In the genomic region with DNA sequence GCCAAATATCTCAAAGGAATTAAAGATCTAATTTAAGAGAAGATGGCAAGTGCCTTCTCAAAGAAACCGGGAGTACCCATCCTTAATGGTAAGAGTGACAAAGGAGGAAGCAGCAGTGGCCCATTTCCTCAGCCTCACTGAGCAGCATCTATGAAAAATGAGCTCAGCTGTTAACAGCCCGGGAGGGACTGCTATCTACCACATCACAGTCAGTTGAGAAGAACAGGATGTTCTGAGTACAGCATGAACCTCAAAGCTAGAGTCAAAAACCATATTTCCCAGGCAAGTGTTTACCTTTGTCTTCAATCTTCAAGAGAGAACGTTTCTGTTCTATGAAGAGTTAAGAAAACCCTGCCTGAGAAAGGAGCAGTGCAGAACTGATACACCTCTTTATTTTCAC, we compare ENCODE assay signal across 8 cellular contexts.
DNase-seq lines count a peak whose midpoint lies in the region; ATAC-seq and TF ChIP-seq lines count a peak whose summit lies in the region.

No MANE protein-coding gene starts in this region.

- H3K9me3 Mint-ChIP-seq in activated T-cell treated with anti-CD3 and anti-CD28 coated beads, Interleukin-2, amount 50 U/mL, for 72 hours = no peaks in the 10 kb centered on the region
- H3K9me3 Mint-ChIP-seq in stimulated activated memory B cell treated with anti-CD40 and anti-IgM and Interleukin-4, amounts not matched to agents 10 μg/mL and 1 μg/mL and 100 μg/mL, for 72 hours = peaks cover 3% of the 10 kb centered on the region

- H3K4me1 ChIP-seq in left ventricle myocardium inferior = peaks cover 50% of the 10 kb centered on the region

- peak; percentile 14 to 39 for DNase-seq in activated CD8-positive, alpha-beta memory T cell treated with anti-CD3 and anti-CD28 coated beads for 4 hours (ENCODE audit: low read depth in 2 of 2)
- no peak for DNase-seq in activated CD8-positive, alpha-beta memory T cell treated with anti-CD3 and anti-CD28 coated beads for 24 hours
- DNase-seq in activated T-cell treated with anti-CD3 and anti-CD28 coated beads, Interleukin-2, amount 50 U/mL, for 72 hours = peak; percentile 50 to 56
- DNase-seq in left ventricle myocardium inferior (no peak), iPS-NIHi11 (ENCODE audit: low spot score) (no peak), NCI-H748 (lab: John Stamatoyannopoulos, UW; ENCODE audit: unreplicated experiment) (no peak)

- H3K4me3 ChIP-seq in left ventricle myocardium inferior = no peak overlapping the region

- peak; percentile 67 for ATAC-seq in HG03378 (IDR thresholded peaks at IDR 0.05; ENCODE audit: unreplicated experiment)
- ATAC-seq in activated T-cell treated with anti-CD3 and anti-CD28 coated beads, Interleukin-2, amount 50 U/mL, for 72 hours (replicated peaks in 1 of 2) = peak; percentile 96 to 97
- ATAC-seq in stimulated activated memory B cell treated with anti-CD40 and anti-IgM and Interleukin-4, amounts not matched to agents 10 μg/mL and 1 μg/mL and 100 μg/mL, for 72 hours = peak; percentile 76

- peak overlapping the region; percentile 71 to 88 for H3K4me3 Mint-ChIP-seq in activated T-cell treated with anti-CD3 and anti-CD28 coated beads, Interleukin-2, amount 50 U/mL, for 72 hours
- no peak overlapping the region for H3K4me3 Mint-ChIP-seq in stimulated activated memory B cell treated with anti-CD40 and anti-IgM and Interleukin-4, amounts not matched to agents 10 μg/mL and 1 μg/mL and 100 μg/mL, for 72 hours

- H3K36me3 Mint-ChIP-seq in activated T-cell treated with anti-CD3 and anti-CD28 coated beads, Interleukin-2, amount 50 U/mL, for 72 hours (ENCODE audit: insufficient read depth in 2 of 2) = peaks cover 5 to 12% of the 10 kb centered on the region in 2 donors
- H3K36me3 Mint-ChIP-seq in stimulated activated memory B cell treated with anti-CD40 and anti-IgM and Interleukin-4, amounts not matched to agents 10 μg/mL and 1 μg/mL and 100 μg/mL, for 72 hours = no peaks in the 10 kb centered on the region

- intact Hi-C loops in left ventricle myocardium inferior (cut with micrococcal nuclease) = no loop called here

- H3K27me3 Mint-ChIP-seq in activated T-cell treated with anti-CD3 and anti-CD28 coated beads, Interleukin-2, amount 50 U/mL, for 72 hours (ENCODE audit: low read depth) = no peaks in the 10 kb centered on the region
- H3K27me3 Mint-ChIP-seq in stimulated activated memory B cell treated with anti-CD40 and anti-IgM and Interleukin-4, amounts not matched to agents 10 μg/mL and 1 μg/mL and 100 μg/mL, for 72 hours = no peaks in the 10 kb centered on the region

- H3K27ac Mint-ChIP-seq in activated T-cell treated with anti-CD3 and anti-CD28 coated beads, Interleukin-2, amount 50 U/mL, for 72 hours = peak overlapping the region; percentile 94
- H3K27ac Mint-ChIP-seq in stimulated activated memory B cell treated with anti-CD40 and anti-IgM and Interleukin-4, amounts not matched to agents 10 μg/mL and 1 μg/mL and 100 μg/mL, for 72 hours = peak overlapping the region; percentile 25

- no peaks in the 10 kb centered on the region for H3K9me3 ChIP-seq in left ventricle myocardium inferior (replicated peaks)

- H3K27me3 ChIP-seq in left ventricle myocardium inferior (ENCODE audit: low read depth) = no peaks in the 10 kb centered on the region

- no peak for TF ChIP-seq CTCF in left ventricle myocardium inferior (IDR thresholded peaks at IDR 0.05; ENCODE audit: borderline replicate concordance)

- peaks cover 92% of the 10 kb centered on the region for H3K4me1 Mint-ChIP-seq in activated T-cell treated with anti-CD3 and anti-CD28 coated beads, Interleukin-2, amount 50 U/mL, for 72 hours (ENCODE audit: low read depth)
- H3K4me1 Mint-ChIP-seq in stimulated activated memory B cell treated with anti-CD40 and anti-IgM and Interleukin-4, amounts not matched to agents 10 μg/mL and 1 μg/mL and 100 μg/mL, for 72 hours = peaks cover 50% of the 10 kb centered on the region

- H3K27ac ChIP-seq in left ventricle myocardium inferior (replicated peaks) = peak overlapping the region; percentile 83

- no peaks in the 10 kb centered on the region for H3K36me3 ChIP-seq in left ventricle myocardium inferior

Comparison
In these comparisons a context has a peak if more than half of its experiments do, and no peak if none do; other contexts are left out.
1. DNase-seq: peak in activated CD8-positive, alpha-beta memory T cell treated with anti-CD3 and anti-CD28 coated beads for 4 hours (2 of 2) and activated T-cell treated with anti-CD3 and anti-CD28 coated beads, Interleukin-2, amount 50 U/mL, for 72 hours (2 of 2); none in activated CD8-positive, alpha-beta memory T cell treated with anti-CD3 and anti-CD28 coated beads for 24 hours (single experiment), left ventricle myocardium inferior (single experiment), iPS-NIHi11 (single experiment) and NCI-H748 (single experiment).
2. Peak in every context shown above with its lines, with median percentiles within 50 percentile points of each other: ATAC-seq.